In the genomic region with DNA sequence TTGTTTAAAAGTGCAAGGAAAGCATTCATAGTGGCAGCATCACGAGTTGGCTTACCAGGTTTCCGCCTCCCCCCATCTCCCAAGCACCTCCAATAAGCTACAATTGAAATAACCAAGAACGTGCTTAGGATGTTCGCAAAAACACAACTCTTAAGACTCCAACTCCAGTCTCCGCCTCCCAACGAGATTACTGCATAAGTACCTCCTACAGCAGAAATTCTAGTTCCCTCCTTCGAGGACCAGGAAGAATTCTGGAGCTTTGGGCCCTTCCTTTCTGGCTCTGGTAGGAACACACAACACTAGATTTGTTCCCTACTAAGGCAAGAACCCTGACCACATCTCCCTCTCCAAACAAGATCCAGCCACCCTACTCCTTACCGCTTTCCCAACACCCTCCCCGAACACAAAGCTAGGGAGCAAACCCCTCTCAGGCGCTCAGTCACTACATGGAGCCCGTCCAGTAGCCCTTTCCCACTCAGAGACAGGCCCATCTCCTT, we compare ENCODE assay signal across 8 cellular contexts. TPM values are rescaled to one million over a fixed set of nuclear protein-coding genes. Genes with fewer than 3 reads are reported as not detected.
DNase-seq lines count a peak whose midpoint lies in the region; ATAC-seq and TF ChIP-seq lines count a peak whose summit lies in the region.

No MANE protein-coding gene starts in this region.

- intact Hi-C loops in Right ventricle myocardium superior (cut with DNase I), result no loop called here
- intact Hi-C loops in prostate gland (cut with DNase I), result loop anchor here (5.0 kb wide), 2 partner anchors 77 to 83 kb away; a partner anchor contains a TSS

- H3K9me3 Mint-ChIP-seq in activated naive CD4-positive, alpha-beta T cell treated with anti-CD3 and anti-CD28 coated beads, Interleukin-2, amount 50 U/mL, for 24 hours, result no peaks in the 10 kb centered on the region

- H4K20me1 ChIP-seq in OCI-LY1 (ENCODE audit: insufficient read depth, low read length), result no peaks in the 10 kb centered on the region

- H3K79me2 ChIP-seq in OCI-LY1 (ENCODE audit: insufficient read depth, low read length), result peaks cover 54% of the 10 kb centered on the region

- peaks cover 7% of the 10 kb centered on the region for H3K36me3 Mint-ChIP-seq in activated naive CD4-positive, alpha-beta T cell treated with anti-CD3 and anti-CD28 coated beads, Interleukin-2, amount 50 U/mL, for 24 hours

- peak; percentile 0 for ATAC-seq in Right ventricle myocardium superior (ENCODE audit: poor library complexity)

- H3K4me3 ChIP-seq in OCI-LY1 (ENCODE audit: low read depth, low read length, poor library complexity, severe bottlenecking) (peak overlapping the region; percentile 92), prostate gland (peak overlapping the region; percentile 88 to 92)

- H3K4me3 Mint-ChIP-seq in activated naive CD4-positive, alpha-beta T cell treated with anti-CD3 and anti-CD28 coated beads, Interleukin-2, amount 50 U/mL, for 24 hours, result peak overlapping the region; percentile 100

- H3K36me3 ChIP-seq in OCI-LY1 (ENCODE audit: insufficient read depth, low read length) (no peaks in the 10 kb centered on the region), prostate gland (no peaks in the 10 kb centered on the region)

- H3K4me1 ChIP-seq in OCI-LY1 (ENCODE audit: insufficient read depth, low read length, severe bottlenecking), result peaks cover 58% of the 10 kb centered on the region
- no peaks in the 10 kb centered on the region for H3K4me1 ChIP-seq in prostate gland (replicated peaks)

- H3K27me3 ChIP-seq in OCI-LY1 (ENCODE audit: insufficient read depth, low read length) (no peaks in the 10 kb centered on the region), prostate gland (replicated peaks; ENCODE audit: insufficient read depth) (no peaks in the 10 kb centered on the region)

- H2AFZ ChIP-seq in OCI-LY1 (ENCODE audit: low read length), result no peak overlapping the region

- DNase-seq in activated naive CD4-positive, alpha-beta T cell treated with Interleukin-2 at 50 U/mL for 16 hours, result peak; percentile 39
- DNase-seq in activated naive CD4-positive, alpha-beta T cell (lab: John Stamatoyannopoulos, UW), result no peak
- DNase-seq in Right ventricle myocardium superior (no peak), prostate gland (ENCODE audit: low spot score) (peak; percentile 30), epidermal melanocyte (ENCODE audit: insufficient read length, low spot score) (no peak), NCI-H774 (lab: John Stamatoyannopoulos, UW) (no peak)

- no peaks in the 10 kb centered on the region for H3K27me3 Mint-ChIP-seq in activated naive CD4-positive, alpha-beta T cell treated with anti-CD3 and anti-CD28 coated beads, Interleukin-2, amount 50 U/mL, for 24 hours

- TF ChIP-seq CTCF in OCI-LY1 (IDR thresholded peaks at IDR 0.05; ENCODE audit: low read length) (no peak), prostate gland (IDR thresholded peaks at IDR 0.05) (no peak)

- H3K9me3 ChIP-seq in OCI-LY1 (ENCODE audit: low read length) (no peaks in the 10 kb centered on the region), prostate gland (no peaks in the 10 kb centered on the region)

- H3K27ac ChIP-seq in OCI-LY1 (ENCODE audit: low read depth, low read length, poor library complexity, severe bottlenecking) (peak overlapping the region; percentile 97), prostate gland (peak overlapping the region; percentile 97 to 98)

- peaks cover 62% of the 10 kb centered on the region for H3K4me1 Mint-ChIP-seq in activated naive CD4-positive, alpha-beta T cell treated with anti-CD3 and anti-CD28 coated beads, Interleukin-2, amount 50 U/mL, for 24 hours

- peaks cover 11% of the 10 kb centered on the region; the same call in 1 of the 2 replicates for H3F3A ChIP-seq in OCI-LY1 (ENCODE audit: insufficient read depth, low read length)

- H3K9ac ChIP-seq in OCI-LY1 (ENCODE audit: low read length), result peak overlapping the region; percentile 83

- peak; percentile 21 for TF ChIP-seq POLR2A in prostate gland (IDR thresholded peaks at IDR 0.05)

- H3K4me2 ChIP-seq in OCI-LY1 (ENCODE audit: low read length), result peak overlapping the region; percentile 78

- no peaks in the 10 kb centered on the region for H3K9me2 ChIP-seq in OCI-LY1 (ENCODE audit: low read depth, low read length)

- H3K27ac Mint-ChIP-seq in activated naive CD4-positive, alpha-beta T cell treated with anti-CD3 and anti-CD28 coated beads, Interleukin-2, amount 50 U/mL, for 24 hours, result peak overlapping the region; percentile 93

- WGBS in prostate gland, result 0% methylated on average over 11 of the region's 11 CpGs

RNA-seq across cellular contexts. Expression of a gene that starts 0.7 kb away (rescaled TPM):
- total RNA-seq in Right ventricle myocardium superior (12.4 TPM), prostate gland (10 to 100 TPM; 15.8 to 40.0 TPM)

Comparison
In these comparisons a context has a peak if more than half of its experiments do, and no peak if none do; other contexts are left out.
1. DNase-seq: peak in activated naive CD4-positive, alpha-beta T cell treated with Interleukin-2 at 50 U/mL for 16 hours (single experiment) and prostate gland (single experiment); none in activated naive CD4-positive, alpha-beta T cell (0 of 4), Right ventricle myocardium superior (single experiment), epidermal melanocyte (single experiment) and NCI-H774 (single experiment).